In the genomic region with DNA sequence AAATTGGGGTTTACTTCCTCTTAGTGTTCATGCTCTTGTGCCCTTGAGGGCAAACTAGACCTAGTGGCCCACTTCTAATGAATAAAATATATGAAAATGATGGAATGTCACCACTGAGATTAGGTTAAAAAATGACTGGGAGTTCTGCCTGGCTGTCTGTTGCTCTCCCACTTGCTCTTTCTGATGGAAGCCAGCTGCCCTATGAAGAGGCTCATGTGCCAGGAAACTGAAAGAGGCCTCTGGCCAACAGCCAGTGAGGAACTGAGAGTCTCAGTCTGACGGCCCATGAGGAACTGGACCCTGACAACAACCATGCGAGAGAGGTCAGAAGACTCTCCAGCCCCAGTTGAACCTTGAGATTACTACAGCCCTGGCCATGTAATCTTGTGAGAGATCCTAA, we compare ENCODE assay signal across 8 cellular contexts.
A peak's percentile ranks its signal among the peaks of the same experiment; 100 is the strongest.
DNase-seq lines count a peak whose midpoint lies in the region; ATAC-seq and TF ChIP-seq lines count a peak whose summit lies in the region.

No MANE protein-coding gene starts in this region.

- no peak overlapping the region for H2AFZ ChIP-seq in mesenchymal stem cell (ENCODE audit: low read depth, low read length)
- H2AFZ ChIP-seq in GM23338, result no peak overlapping the region

- TF ChIP-seq CTCF in GM23338 (conservative IDR thresholded peaks at IDR 0.05; ENCODE audit: low read depth in 2 of 2) (no peak), type B pancreatic cell (conservative IDR thresholded peaks at IDR 0.05) (no peak)

- no peak overlapping the region for H4K91ac ChIP-seq in mesenchymal stem cell (ENCODE audit: low read length)

- H3K14ac ChIP-seq in mesenchymal stem cell (ENCODE audit: low read length in 2 of 2), result no peak overlapping the region

- DNase-seq in SK-N-DZ (ENCODE audit: low spot score), result peak; percentile 92
- peak; percentile 75 for DNase-seq in mesenchymal stem cell
- no peak for DNase-seq in NCI-H345 treated with DMSO at 0.1 percent for 48 hours (lab: John Stamatoyannopoulos, UW; ENCODE audit: unreplicated experiment)
- DNase-seq in NCI-H2107 (lab: John Stamatoyannopoulos, UW), result no peak
- no peak for DNase-seq in GM23338 (ENCODE audit: low spot score)
- no peak for DNase-seq in type B pancreatic cell (ENCODE audit: extremely low spot score, unreplicated experiment)

- no peak overlapping the region for H3K9ac ChIP-seq in mesenchymal stem cell (ENCODE audit: low read length)

- H3F3A ChIP-seq in GM23338 (replicated peaks; ENCODE audit: low read depth), result no peaks in the 10 kb centered on the region

- no peak overlapping the region for H3K27ac ChIP-seq in mesenchymal stem cell (ENCODE audit: low read length, poor library complexity, severe bottlenecking)
- no peak overlapping the region for H3K27ac ChIP-seq in GM23338 (ENCODE audit: low read depth)

- no peak overlapping the region for H2BK120ac ChIP-seq in mesenchymal stem cell (ENCODE audit: low read depth, low read length)

- H3K27me3 Mint-ChIP-seq in GM23338 (ENCODE audit: insufficient read depth, low read depth, poor library complexity), result no peaks in the 10 kb centered on the region
- no peaks in the 10 kb centered on the region for H3K27me3 Mint-ChIP-seq in type B pancreatic cell

- no peak overlapping the region for H3K23ac ChIP-seq in mesenchymal stem cell (ENCODE audit: low read length in 2 of 2)

- H3K9me3 ChIP-seq in mesenchymal stem cell (ENCODE audit: control insufficient read depth, low read length), result no peaks in the 10 kb centered on the region

- H3K36me3 Mint-ChIP-seq in GM23338 (ENCODE audit: low read depth), result peaks cover 4% of the 10 kb centered on the region
- H3K36me3 Mint-ChIP-seq in type B pancreatic cell, result no peaks in the 10 kb centered on the region

- H3K9me3 Mint-ChIP-seq in GM23338 (peaks cover 13% of the 10 kb centered on the region), type B pancreatic cell (peaks cover under 1% of the 10 kb centered on the region)

- ATAC-seq in GM19043 (IDR thresholded peaks at IDR 0.05; ENCODE audit: low read depth, unreplicated experiment) (peak; percentile 99), HG02970 (IDR thresholded peaks at IDR 0.05; ENCODE audit: low FRiP score, unreplicated experiment) (peak; percentile 98), GM23338 (no peak)

- H2BK15ac ChIP-seq in mesenchymal stem cell (ENCODE audit: low read depth, poor library complexity, severe bottlenecking), result no peak overlapping the region

- H3K4me3 ChIP-seq in mesenchymal stem cell (ENCODE audit: insufficient read depth in 1 of 2, low read depth in 1 of 2, low read length in 2 of 2) (no peak overlapping the region), GM23338 (no peak overlapping the region)

- no peaks in the 10 kb centered on the region for H3K79me1 ChIP-seq in mesenchymal stem cell (replicated peaks; ENCODE audit: low read length, poor library complexity, severe bottlenecking)

- H4K20me1 ChIP-seq in GM23338 (replicated peaks; ENCODE audit: insufficient read depth), result no peaks in the 10 kb centered on the region

- no peaks in the 10 kb centered on the region for H3K36me3 ChIP-seq in mesenchymal stem cell (ENCODE audit: control insufficient read depth in 1 of 2, insufficient read depth in 2 of 2, low read depth in 1 of 2, low read length in 2 of 2)
- no peaks in the 10 kb centered on the region for H3K36me3 ChIP-seq in GM23338 (ENCODE audit: insufficient read depth)

- H3K4me1 Mint-ChIP-seq in GM23338, result no peaks in the 10 kb centered on the region
- H3K4me1 Mint-ChIP-seq in type B pancreatic cell (ENCODE audit: unreplicated experiment), result peaks cover 5% of the 10 kb centered on the region

- no peak overlapping the region for H4K8ac ChIP-seq in mesenchymal stem cell (ENCODE audit: low read length)

- no peaks in the 10 kb centered on the region for H3K79me2 ChIP-seq in GM23338 (replicated peaks; ENCODE audit: insufficient read depth)

- no peak overlapping the region for H3K4ac ChIP-seq in mesenchymal stem cell (ENCODE audit: low read depth in 1 of 2, low read length in 2 of 2)

- no peaks in the 10 kb centered on the region for H3K4me1 ChIP-seq in mesenchymal stem cell (ENCODE audit: control insufficient read depth, insufficient read depth, low read depth, low read length)
- no peaks in the 10 kb centered on the region for H3K4me1 ChIP-seq in GM23338 (ENCODE audit: insufficient read depth)

- H2BK5ac ChIP-seq in mesenchymal stem cell (ENCODE audit: low read depth, low read length, poor library complexity, severe bottlenecking), result no peak overlapping the region

- H2BK12ac ChIP-seq in mesenchymal stem cell (ENCODE audit: low read length in 2 of 2), result no peak overlapping the region

- H2AK5ac ChIP-seq in mesenchymal stem cell (ENCODE audit: low read length, severe bottlenecking), result no peak overlapping the region

- no peaks in the 10 kb centered on the region for H3K27me3 ChIP-seq in mesenchymal stem cell (ENCODE audit: control insufficient read depth in 1 of 2, insufficient read depth in 1 of 2, low read length in 2 of 2)
- no peaks in the 10 kb centered on the region for H3K27me3 ChIP-seq in GM23338 (ENCODE audit: insufficient read depth)

- H3K18ac ChIP-seq in mesenchymal stem cell (ENCODE audit: low read depth in 1 of 2, low read length in 2 of 2), result no peak overlapping the region

- H3K4me3 Mint-ChIP-seq in GM23338 (no peak overlapping the region), type B pancreatic cell (no peak overlapping the region)

- no peaks in the 10 kb centered on the region for H3K9me2 ChIP-seq in GM23338 (ENCODE audit: insufficient read depth)

- no peak overlapping the region for H3K27ac Mint-ChIP-seq in GM23338
- H3K27ac Mint-ChIP-seq in type B pancreatic cell, result no peak overlapping the region

- 12% methylated on average over 2 of the region's 2 CpGs for WGBS in mesenchymal stem cell

- no peak overlapping the region for H3K4me2 ChIP-seq in mesenchymal stem cell (ENCODE audit: low read length, poor library complexity, severe bottlenecking)
- H3K4me2 ChIP-seq in GM23338, result no peak overlapping the region

TF ChIP-seq in GM23338, 12 proteins besides CTCF, POLR2A, EP300 and RAD21 (continues in another document):
- TF ChIP-seq, protein P1, sequence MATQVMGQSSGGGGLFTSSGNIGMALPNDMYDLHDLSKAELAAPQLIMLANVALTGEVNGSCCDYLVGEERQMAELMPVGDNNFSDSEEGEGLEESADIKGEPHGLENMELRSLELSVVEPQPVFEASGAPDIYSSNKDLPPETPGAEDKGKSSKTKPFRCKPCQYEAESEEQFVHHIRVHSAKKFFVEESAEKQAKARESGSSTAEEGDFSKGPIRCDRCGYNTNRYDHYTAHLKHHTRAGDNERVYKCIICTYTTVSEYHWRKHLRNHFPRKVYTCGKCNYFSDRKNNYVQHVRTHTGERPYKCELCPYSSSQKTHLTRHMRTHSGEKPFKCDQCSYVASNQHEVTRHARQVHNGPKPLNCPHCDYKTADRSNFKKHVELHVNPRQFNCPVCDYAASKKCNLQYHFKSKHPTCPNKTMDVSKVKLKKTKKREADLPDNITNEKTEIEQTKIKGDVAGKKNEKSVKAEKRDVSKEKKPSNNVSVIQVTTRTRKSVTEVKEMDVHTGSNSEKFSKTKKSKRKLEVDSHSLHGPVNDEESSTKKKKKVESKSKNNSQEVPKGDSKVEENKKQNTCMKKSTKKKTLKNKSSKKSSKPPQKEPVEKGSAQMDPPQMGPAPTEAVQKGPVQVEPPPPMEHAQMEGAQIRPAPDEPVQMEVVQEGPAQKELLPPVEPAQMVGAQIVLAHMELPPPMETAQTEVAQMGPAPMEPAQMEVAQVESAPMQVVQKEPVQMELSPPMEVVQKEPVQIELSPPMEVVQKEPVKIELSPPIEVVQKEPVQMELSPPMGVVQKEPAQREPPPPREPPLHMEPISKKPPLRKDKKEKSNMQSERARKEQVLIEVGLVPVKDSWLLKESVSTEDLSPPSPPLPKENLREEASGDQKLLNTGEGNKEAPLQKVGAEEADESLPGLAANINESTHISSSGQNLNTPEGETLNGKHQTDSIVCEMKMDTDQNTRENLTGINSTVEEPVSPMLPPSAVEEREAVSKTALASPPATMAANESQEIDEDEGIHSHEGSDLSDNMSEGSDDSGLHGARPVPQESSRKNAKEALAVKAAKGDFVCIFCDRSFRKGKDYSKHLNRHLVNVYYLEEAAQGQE (IDR thresholded peaks at IDR 0.05; ENCODE audit: unreplicated experiment), result no peak
- TF ChIP-seq EZH2phosphoT487 (IDR thresholded peaks at IDR 0.05; ENCODE audit: unreplicated experiment) (no peak), ETS1 (IDR thresholded peaks at IDR 0.05) (no peak), NANOG (IDR thresholded peaks at IDR 0.05; ENCODE audit: borderline replicate concordance) (no peak), ZNF114 (CRISPR knock-in tag; IDR thresholded peaks at IDR 0.05) (no peak), POLR2AphosphoS5 (IDR thresholded peaks at IDR 0.05; ENCODE audit: low read depth) (no peak), EZH2 (IDR thresholded peaks at IDR 0.05; ENCODE audit: low read depth, unreplicated experiment) (no peak)

Comparison
In these comparisons a context has a peak if more than half of its experiments do, and no peak if none do; other contexts are left out.
1. DNase-seq: peak in SK-N-DZ (single experiment) and mesenchymal stem cell (single experiment); none in NCI-H345 treated with DMSO at 0.1 percent for 48 hours (single experiment), NCI-H2107 (single experiment), GM23338 (single experiment) and type B pancreatic cell (single experiment).